ENCODE assay signal across 8 cellular contexts in genomic region chr1:146443871-146444222, GRCh38.
A peak's percentile ranks its signal among the peaks of the same experiment; 100 is the strongest.
DNase-seq lines count a peak whose midpoint lies in the region; ATAC-seq and TF ChIP-seq lines count a peak whose summit lies in the region.
"Not testable (repeated sequence)": the region's sequence is repeated elsewhere in the genome, so short reads cannot be mapped to it uniquely, and the experiment has no call there.

No MANE protein-coding gene starts in this region.

- not testable (repeated sequence) for ATAC-seq in CD8-positive, alpha-beta T cell; sciatic nerve
- ATAC-seq in left lung, result peak; percentile 31

- CTCF ChIA-PET in CD8-positive, alpha-beta T cell (lab: Charles Lee), result not testable (repeated sequence)

- H3K9me3 ChIP-seq in CD8-positive, alpha-beta T cell (ENCODE audit: low read length); left lung; suprapubic skin: not testable (repeated sequence)

- not testable (repeated sequence) for H3K27me3 ChIP-seq in CD8-positive, alpha-beta T cell (ENCODE audit: insufficient read depth, low read length); left lung; suprapubic skin

- not testable (repeated sequence) for H3K27ac ChIP-seq in CD8-positive, alpha-beta T cell (ENCODE audit: low read depth, low read length); left lung; suprapubic skin

- H3K27me3 Mint-ChIP-seq in CD8-positive, alpha-beta T cell (ENCODE audit: low read depth), result not testable (repeated sequence)

- H3K4me1 Mint-ChIP-seq in CD8-positive, alpha-beta T cell (ENCODE audit: low read depth), result not testable (repeated sequence)

- WGBS in suprapubic skin, result no CpG with 5 or more reads among the region's 23 CpGs

- in situ Hi-C loops in astrocyte of the cerebellum (cut with HindIII; ENCODE audit: low sequenced_read_pairs), result not testable (repeated sequence)

- H3K27ac Mint-ChIP-seq in CD8-positive, alpha-beta T cell, result not testable (repeated sequence)

- intact Hi-C loops in CD8-positive, alpha-beta T cell (cut with DNase I, micrococcal nuclease); left lung (cut with DNase I); sciatic nerve (cut with DNase I): not testable (repeated sequence)

- not testable (repeated sequence) for TF ChIP-seq EP300 in suprapubic skin (IDR thresholded peaks at IDR 0.05)

- POLR2A ChIA-PET in CD8-positive, alpha-beta T cell (lab: Charles Lee), result not testable (repeated sequence)

- not testable (repeated sequence) for TF ChIP-seq POLR2A in suprapubic skin (IDR thresholded peaks at IDR 0.05)

- H3K4me1 ChIP-seq in CD8-positive, alpha-beta T cell (ENCODE audit: insufficient read depth, low read length); left lung; suprapubic skin: not testable (repeated sequence)

- H3K36me3 ChIP-seq in CD8-positive, alpha-beta T cell (ENCODE audit: insufficient read depth, low read length); left lung; suprapubic skin: not testable (repeated sequence)

- TF ChIP-seq CTCF in CD8-positive, alpha-beta T cell (IDR thresholded peaks at IDR 0.05); astrocyte of the cerebellum (IDR thresholded peaks at IDR 0.05; ENCODE audit: low read depth, low read length, missing control alignments); fibroblast of mammary gland (conservative IDR thresholded peaks at IDR 0.05; ENCODE audit: control insufficient read depth, insufficient read depth, low read depth, low read length); left lung (IDR thresholded peaks at IDR 0.05): not testable (repeated sequence)
- TF ChIP-seq CTCF in suprapubic skin (IDR thresholded peaks at IDR 0.05), result peak in 1 of 2 donors; percentile 6

- peak in 6 of 7 experiments; percentile 6 to 76 (median 25) for DNase-seq in CD8-positive, alpha-beta T cell
- peak in 2 of 3 experiments; percentile 6 to 30 for DNase-seq in NCI-H1417 (lab: John Stamatoyannopoulos, UW)
- peak; percentile 44 to 53 for DNase-seq in activated CD4-positive, alpha-beta T cell treated with anti-CD3 and anti-CD28 coated beads, Interleukin-2, amount 50 U/mL, for 48 hours
- DNase-seq in astrocyte of the cerebellum (ENCODE audit: low read depth), result not testable (repeated sequence)
- peak; percentile 2 for DNase-seq in fibroblast of mammary gland (ENCODE audit: low read depth)
- peak; percentile 33 to 60 for DNase-seq in left lung
- peak; percentile 55 for DNase-seq in sciatic nerve (ENCODE audit: low spot score)
- peak in 1 of 2 donors; percentile 67 for DNase-seq in suprapubic skin (ENCODE audit: low spot score in 2 of 2)

- H3K36me3 Mint-ChIP-seq in CD8-positive, alpha-beta T cell, result not testable (repeated sequence)

- not testable (repeated sequence) for H3K4me3 ChIP-seq in CD8-positive, alpha-beta T cell (ENCODE audit: low read depth, low read length)
- H3K4me3 ChIP-seq in astrocyte of the cerebellum (ENCODE audit: low read depth, low read length) (peak overlapping the region; percentile 24), fibroblast of mammary gland (ENCODE audit: control insufficient read depth, low read depth, low read length) (peak overlapping the region; percentile 40), left lung (peak overlapping the region; percentile 22 to 25), suprapubic skin (peak overlapping the region; percentile 40)

- peak overlapping the region; percentile 78 for H3K4me3 Mint-ChIP-seq in CD8-positive, alpha-beta T cell

- H3K9me3 Mint-ChIP-seq in CD8-positive, alpha-beta T cell, result not testable (repeated sequence)
